ENCODE assay signal across 15 cellular contexts in genomic region chr1:205304695-205305070, GRCh38. TPM values are rescaled to one million over a fixed set of nuclear protein-coding genes. Genes with fewer than 3 reads are reported as not detected.
DNase-seq lines count a peak whose midpoint lies in the region; ATAC-seq and TF ChIP-seq lines count a peak whose summit lies in the region.
"Had no signal": no experiment of that assay in that cellular context is flagged by ENCODE, and none has a peak within 500 bp of the region (broad histone marks: within the 10 kb centered on the region; RNA-seq: fewer than 3 reads in every experiment).

No MANE protein-coding gene starts in this region.

- no peaks in the 10 kb centered on the region for H3K9me3 ChIP-seq in thymus (ENCODE audit: control insufficient read depth)
- H3K9me3 ChIP-seq: right atrium auricular region had no signal

- DNase-seq in activated naive CD4-positive, alpha-beta T cell treated with anti-CD3 and anti-CD28 coated beads, Interleukin-2, amount 50 U/mL, for 16 hours, result no peak
- DNase-seq in WTC11 (ENCODE audit: low spot score) (no peak), foreskin keratinocyte (no peak), DMS 273 (lab: John Stamatoyannopoulos, UW; ENCODE audit: unreplicated experiment) (no peak), endothelial cell (ENCODE audit: low spot score) (no peak)
- no peak for DNase-seq in stimulated activated naive CD4-positive, alpha-beta T cell treated with Interleukin-2 at 50 U/mL for 16 hours (lab: John Stamatoyannopoulos, UW)
- DNase-seq: activated T-cell treated with anti-CD3 and anti-CD28 coated beads, Interleukin-2, amount 50 U/mL, for 4 hours; Karpas-422; left ventricle myocardium superior; NCI-H1436; NCI-H510A treated with DMSO at 0.1 percent for 48 hours had no signal

- WGBS in thymus, result 95% methylated on average over 1 of the region's 1 CpG

- peak overlapping the region; percentile 86 for H3K27ac Mint-ChIP-seq in activated naive CD4-positive, alpha-beta T cell treated with anti-CD3 and anti-CD28 coated beads, Interleukin-2, amount 50 U/mL, for 24 hours
- H3K27ac Mint-ChIP-seq in WTC11 (peak overlapping the region; percentile 93), endothelial cell (ENCODE audit: unreplicated experiment) (no peak overlapping the region)

- H3K27ac ChIP-seq in foreskin keratinocyte (peak overlapping the region; percentile 9), thymus (ENCODE audit: low read depth) (peak overlapping the region; percentile 4)
- H3K27ac ChIP-seq: HL-60, right atrium auricular region had no signal

- no peak overlapping the region for H3K4me3 Mint-ChIP-seq in activated naive CD4-positive, alpha-beta T cell treated with anti-CD3 and anti-CD28 coated beads, Interleukin-2, amount 50 U/mL, for 24 hours
- no peak overlapping the region for H3K4me3 Mint-ChIP-seq in WTC11
- H3K4me3 Mint-ChIP-seq in endothelial cell (ENCODE audit: unreplicated experiment), result no peak overlapping the region
- H3K4me3 Mint-ChIP-seq: activated T-cell treated with anti-CD3 and anti-CD28 coated beads, Interleukin-2, amount 50 U/mL, for 4 hours had no signal

- H3K27me3 ChIP-seq in foreskin keratinocyte, result no peaks in the 10 kb centered on the region
- no peaks in the 10 kb centered on the region for H3K27me3 ChIP-seq in thymus (ENCODE audit: control insufficient read depth, insufficient read depth)
- H3K27me3 ChIP-seq: right atrium auricular region had no signal

- H3K4me3 ChIP-seq in thymus (ENCODE audit: low read length), result no peak overlapping the region
- H3K4me3 ChIP-seq: right atrium auricular region had no signal

- H3K36me3 Mint-ChIP-seq in activated naive CD4-positive, alpha-beta T cell treated with anti-CD3 and anti-CD28 coated beads, Interleukin-2, amount 50 U/mL, for 24 hours, result peaks cover 12% of the 10 kb centered on the region
- peaks cover 60% of the 10 kb centered on the region for H3K36me3 Mint-ChIP-seq in WTC11
- peaks cover 38% of the 10 kb centered on the region for H3K36me3 Mint-ChIP-seq in endothelial cell (ENCODE audit: low read depth, unreplicated experiment)

- ATAC-seq in WTC11 (no peak), foreskin keratinocyte (peak; percentile 5)
- ATAC-seq: left ventricle myocardium superior had no signal

- H3K4me1 ChIP-seq in foreskin keratinocyte, result peaks cover 26% of the 10 kb centered on the region
- peaks cover 7% of the 10 kb centered on the region for H3K4me1 ChIP-seq in thymus (ENCODE audit: control insufficient read depth, insufficient read depth, low read length)

- H3K27me3 Mint-ChIP-seq in activated naive CD4-positive, alpha-beta T cell treated with anti-CD3 and anti-CD28 coated beads, Interleukin-2, amount 50 U/mL, for 24 hours, result no peaks in the 10 kb centered on the region
- no peaks in the 10 kb centered on the region for H3K27me3 Mint-ChIP-seq in WTC11 (ENCODE audit: low read depth)
- H3K27me3 Mint-ChIP-seq in endothelial cell (ENCODE audit: unreplicated experiment), result peaks cover 3% of the 10 kb centered on the region

- peaks cover 63% of the 10 kb centered on the region for H3K36me3 ChIP-seq in thymus (ENCODE audit: control insufficient read depth, insufficient read depth)

- POLR2A ChIA-PET in WTC11 (lab: Charles Lee), result interaction anchor here (0.9 to 7.7 kb wide), 4 partner anchors 10 to 31 kb away, joined by 3 to 186 read pairs (median 4); partner anchors contain the start of gene NUAK2

- no peaks in the 10 kb centered on the region for H3K9me3 Mint-ChIP-seq in activated naive CD4-positive, alpha-beta T cell treated with anti-CD3 and anti-CD28 coated beads, Interleukin-2, amount 50 U/mL, for 24 hours
- H3K9me3 Mint-ChIP-seq in WTC11 (no peaks in the 10 kb centered on the region), endothelial cell (ENCODE audit: unreplicated experiment) (no peaks in the 10 kb centered on the region)
- H3K9me3 Mint-ChIP-seq: activated T-cell treated with anti-CD3 and anti-CD28 coated beads, Interleukin-2, amount 50 U/mL, for 4 hours had no signal

- peaks cover 56% of the 10 kb centered on the region for H3K4me1 Mint-ChIP-seq in activated naive CD4-positive, alpha-beta T cell treated with anti-CD3 and anti-CD28 coated beads, Interleukin-2, amount 50 U/mL, for 24 hours
- H3K4me1 Mint-ChIP-seq in WTC11 (peaks cover 35% of the 10 kb centered on the region), endothelial cell (ENCODE audit: unreplicated experiment) (peaks cover 25% of the 10 kb centered on the region)

- CTCF ChIA-PET in WTC11 (lab: Charles Lee), result interaction anchor here (1.0 to 8.7 kb wide), 4 partner anchors 9 to 32 kb away, joined by 4 to 114 read pairs (median 10); no protein-coding TSS in a partner anchor

- no peak for TF ChIP-seq CTCF in WTC11 (IDR thresholded peaks at IDR 0.05)
- TF ChIP-seq CTCF in foreskin keratinocyte (conservative IDR thresholded peaks at IDR 0.05), result no peak
- no peak for TF ChIP-seq CTCF in endothelial cell (IDR thresholded peaks at IDR 0.05; ENCODE audit: unreplicated experiment)

TF ChIP-seq in WTC11, 78 proteins besides CTCF, POLR2A, EP300 and RAD21 (continues in another document):
- TF ChIP-seq E2F5 (CRISPR knock-in tag; IDR thresholded peaks at IDR 0.05) (no peak), ZNF138 (CRISPR knock-in tag; conservative IDR thresholded peaks at IDR 0.05) (no peak), CREB1 (CRISPR knock-in tag; IDR thresholded peaks at IDR 0.05) (no peak), ATF6 (CRISPR knock-in tag; IDR thresholded peaks at IDR 0.05) (no peak), ESRRA (CRISPR knock-in tag; IDR thresholded peaks at IDR 0.05; ENCODE audit: borderline replicate concordance) (no peak), ZNF281 (CRISPR knock-in tag; IDR thresholded peaks at IDR 0.05) (no peak), JAZF1 (CRISPR knock-in tag; IDR thresholded peaks at IDR 0.05) (no peak), ATF3 (CRISPR knock-in tag; conservative IDR thresholded peaks at IDR 0.05) (no peak), NR2C2 (CRISPR knock-in tag; IDR thresholded peaks at IDR 0.05) (no peak), E2F1 (CRISPR knock-in tag; IDR thresholded peaks at IDR 0.05) (no peak)

RNA-seq across cellular contexts. Expression of gene NUAK2, which starts 16.9 kb away (rescaled TPM):
- total RNA-seq in WTC11 (2021) (8.7 to 10.8 TPM (median 10.8 TPM) in 3 replicates), foreskin keratinocyte (15.1 and 21.6 TPM in 2 replicates), endothelial cell (ENCODE audit: unreplicated experiment) (3.6 TPM)
- polyA plus RNA-seq in foreskin keratinocyte (9.5 and 12.4 TPM in 2 replicates), thymus (4.0 TPM)

RNA-seq across cellular contexts. Expression of gene KLHDC8A, which starts 52.0 kb away (rescaled TPM):
- 1.6 to 1.7 TPM (median 1.7 TPM) in 3 replicates for total RNA-seq in WTC11 (2021)
- not detected in 2 replicates for total RNA-seq in foreskin keratinocyte
- not detected in 2 replicates for polyA plus RNA-seq in foreskin keratinocyte
- 0.50 TPM for polyA plus RNA-seq in thymus
- 1.5 TPM for total RNA-seq in endothelial cell (ENCODE audit: unreplicated experiment)
- total RNA-seq: left ventricle myocardium superior had no signal
